In the genomic region with DNA sequence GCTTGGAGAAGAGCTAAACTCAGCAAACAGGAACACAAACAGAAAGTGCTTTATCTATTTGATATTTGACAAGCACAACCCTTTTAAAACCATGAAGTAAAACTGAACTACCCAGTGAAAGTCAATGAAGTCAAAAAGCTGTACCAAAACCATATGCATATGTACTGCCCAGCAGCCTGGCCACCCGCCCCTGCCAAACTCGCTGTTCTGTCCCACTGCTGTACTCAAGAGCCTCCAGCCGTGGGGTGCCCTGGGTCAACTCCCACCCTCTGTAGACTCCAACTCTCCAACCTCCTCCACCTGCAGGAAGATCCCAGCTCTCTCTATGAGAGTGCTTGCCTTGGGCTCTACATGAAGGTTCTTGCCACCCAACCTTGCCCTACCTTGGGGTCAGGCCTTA, we compare ENCODE assay signal across 24 cellular contexts.
DNase-seq lines count a peak whose midpoint lies in the region; FAIRE-seq and TF ChIP-seq lines count a peak whose summit lies in the region.
"Had no signal": no experiment of that assay in that cellular context is flagged by ENCODE, and none has a peak within 500 bp of the region (broad histone marks: within the 10 kb centered on the region; RNA-seq: fewer than 3 reads in every experiment).

No MANE protein-coding gene starts in this region.

- H3K36me3 ChIP-seq in Loucy (ENCODE audit: insufficient read depth, low read length) (no peaks in the 10 kb centered on the region), OCI-LY1 (ENCODE audit: insufficient read depth, low read length) (no peaks in the 10 kb centered on the region), neural progenitor cell (no peaks in the 10 kb centered on the region), right atrium auricular region (no peaks in the 10 kb centered on the region)
- H3K36me3 ChIP-seq: BE2C; BLaER1 treated with 17β-estradiol and CSF1 and Interleukin-3, amounts not matched to agents 10 nM and 100 nM had no signal

- DNase-seq in frontal cortex (ENCODE audit: low spot score in 2 of 2) (no peak), neural progenitor cell (ENCODE audit: low spot score) (no peak), T-helper 1 cell (no peak), right atrium auricular region (ENCODE audit: low spot score) (no peak)
- DNase-seq: 8988T; ACHN; AML-193; BE2C; CD4-positive, alpha-beta T cell; CD8-positive, alpha-beta memory T cell; DMS 273 treated with DMSO at 0.1 percent for 48 hours; DMS79; EL; GF-D8; H9 had no signal

- H3K9me2 ChIP-seq in Loucy (replicated peaks; ENCODE audit: low read depth, low read length) (no peaks in the 10 kb centered on the region), OCI-LY1 (ENCODE audit: low read depth, low read length) (no peaks in the 10 kb centered on the region)

- H3K9me3 Mint-ChIP-seq in nephron (no peaks in the 10 kb centered on the region), neural progenitor cell (no peaks in the 10 kb centered on the region)
- H3K9me3 Mint-ChIP-seq: CD4-positive, alpha-beta T cell; CD8-positive, alpha-beta memory T cell; GM23338; H9 had no signal

- H3K4me3 Mint-ChIP-seq in nephron: no peak overlapping the region
- no peak overlapping the region for H3K4me3 Mint-ChIP-seq in neural progenitor cell
- H3K4me3 Mint-ChIP-seq: CD14-positive monocyte; CD4-positive, alpha-beta T cell; CD8-positive, alpha-beta memory T cell; GM23338; H9 had no signal

- H3K27ac Mint-ChIP-seq in nephron: peak overlapping the region; percentile 80 to 85 (median 85)
- no peak overlapping the region for H3K27ac Mint-ChIP-seq in neural progenitor cell
- H3K27ac Mint-ChIP-seq: CD14-positive monocyte; CD4-positive, alpha-beta T cell; CD8-positive, alpha-beta memory T cell; GM23338; H9 had no signal

- no peaks in the 10 kb centered on the region for H4K20me1 ChIP-seq in Loucy (ENCODE audit: insufficient read depth, low read length, poor library complexity, severe bottlenecking)
- H4K20me1 ChIP-seq in OCI-LY1 (ENCODE audit: insufficient read depth, low read length): no peaks in the 10 kb centered on the region
- no peaks in the 10 kb centered on the region for H4K20me1 ChIP-seq in neural progenitor cell (ENCODE audit: low read depth)
- H4K20me1 ChIP-seq: BLaER1 treated with 17β-estradiol and CSF1 and Interleukin-3, amounts not matched to agents 10 nM and 100 nM had no signal

- H3K4me3 ChIP-seq in Loucy (ENCODE audit: low read length, poor library complexity, severe bottlenecking) (no peak overlapping the region), OCI-LY1 (ENCODE audit: low read depth, low read length, poor library complexity, severe bottlenecking) (no peak overlapping the region), neural progenitor cell (no peak overlapping the region), right atrium auricular region (no peak overlapping the region)
- H3K4me3 ChIP-seq: A549; BLaER1 treated with 17β-estradiol and CSF1 and Interleukin-3, amounts not matched to agents 10 nM and 100 nM; GM23338 had no signal

- H3K27ac ChIP-seq in OCI-LY1 (ENCODE audit: low read depth, low read length, poor library complexity, severe bottlenecking) (no peak overlapping the region), neural progenitor cell (no peak overlapping the region), right atrium auricular region (no peak overlapping the region)
- H3K27ac ChIP-seq: A549; BLaER1 treated with 17β-estradiol and CSF1 and Interleukin-3, amounts not matched to agents 10 nM and 100 nM had no signal

- no peaks in the 10 kb centered on the region for H3K27me3 ChIP-seq in Loucy (ENCODE audit: insufficient read depth, low read length, poor library complexity, severe bottlenecking)
- no peaks in the 10 kb centered on the region; the same call in 1 of the 2 replicates for H3K27me3 ChIP-seq in OCI-LY1 (ENCODE audit: insufficient read depth, low read length)
- H3K27me3 ChIP-seq in neural progenitor cell: no peaks in the 10 kb centered on the region
- H3K27me3 ChIP-seq in right atrium auricular region: no peaks in the 10 kb centered on the region
- H3K27me3 ChIP-seq: BE2C; BLaER1 treated with 17β-estradiol and CSF1 and Interleukin-3, amounts not matched to agents 10 nM and 100 nM had no signal

- H3K4me1 ChIP-seq in Loucy (ENCODE audit: insufficient read depth, low read length, poor library complexity, severe bottlenecking) (peaks cover 25% of the 10 kb centered on the region), OCI-LY1 (ENCODE audit: insufficient read depth, low read length, severe bottlenecking) (peaks cover 5% of the 10 kb centered on the region), neural progenitor cell (peaks cover 27% of the 10 kb centered on the region), right atrium auricular region (no peaks in the 10 kb centered on the region)
- H3K4me1 ChIP-seq: A549, BE2C had no signal

- H3K9me3 ChIP-seq in Loucy (ENCODE audit: insufficient read depth, low read depth, low read length): no peaks in the 10 kb centered on the region
- H3K9me3 ChIP-seq in OCI-LY1 (ENCODE audit: low read length): no peaks in the 10 kb centered on the region
- H3K9me3 ChIP-seq in neural progenitor cell (ENCODE audit: low read depth): no peaks in the 10 kb centered on the region
- no peaks in the 10 kb centered on the region for H3K9me3 ChIP-seq in right atrium auricular region
- H3K9me3 ChIP-seq: A549; BE2C; BLaER1 treated with 17β-estradiol and CSF1 and Interleukin-3, amounts not matched to agents 10 nM and 100 nM had no signal

- H2AFZ ChIP-seq in Loucy (ENCODE audit: low read length) (peak overlapping the region; percentile 13; the same call in 1 of the 2 replicates), OCI-LY1 (ENCODE audit: low read length) (0 out of 2 replicates have a peak overlapping the region, but pooled peaks have one; percentile 36), neural progenitor cell (replicated peaks) (no peak overlapping the region)
- H2AFZ ChIP-seq: GM23338 had no signal

- H3K4me1 Mint-ChIP-seq in nephron: peaks cover 43% of the 10 kb centered on the region
- peaks cover 45% of the 10 kb centered on the region for H3K4me1 Mint-ChIP-seq in neural progenitor cell
- H3K4me1 Mint-ChIP-seq: CD14-positive monocyte had no signal

- no peak overlapping the region for H3K4me2 ChIP-seq in Loucy (ENCODE audit: low read depth, low read length, poor library complexity, severe bottlenecking)
- no peak overlapping the region for H3K4me2 ChIP-seq in OCI-LY1 (ENCODE audit: low read length)
- H3K4me2 ChIP-seq in neural progenitor cell: no peak overlapping the region
- H3K4me2 ChIP-seq: A549; BLaER1 treated with 17β-estradiol and CSF1 and Interleukin-3, amounts not matched to agents 10 nM and 100 nM; GM23338 had no signal

- no peaks in the 10 kb centered on the region for H3K27me3 Mint-ChIP-seq in nephron (ENCODE audit: low read depth)
- H3K27me3 Mint-ChIP-seq in neural progenitor cell (ENCODE audit: insufficient read depth, low read depth): peaks cover 7% of the 10 kb centered on the region

- no peaks in the 10 kb centered on the region for H3K79me2 ChIP-seq in Loucy (ENCODE audit: insufficient read depth, low read length)
- no peaks in the 10 kb centered on the region for H3K79me2 ChIP-seq in OCI-LY1 (ENCODE audit: insufficient read depth, low read length)
- H3K79me2 ChIP-seq in neural progenitor cell (ENCODE audit: low read depth): no peaks in the 10 kb centered on the region

- FAIRE-seq in frontal cortex (lab: Jason Lieb, UNC): no peak
- FAIRE-seq: A549, D721Med, GM18507 had no signal

- H3F3A ChIP-seq in Loucy (ENCODE audit: low read depth): no peaks in the 10 kb centered on the region
- no peaks in the 10 kb centered on the region for H3F3A ChIP-seq in OCI-LY1 (ENCODE audit: insufficient read depth, low read length)
- H3F3A ChIP-seq in neural progenitor cell (ENCODE audit: low read depth): peaks cover 9% of the 10 kb centered on the region

- TF ChIP-seq CTCF in Loucy (conservative IDR thresholded peaks at IDR 0.05; ENCODE audit: low read length) (no peak), OCI-LY1 (IDR thresholded peaks at IDR 0.05; ENCODE audit: low read length) (no peak), nephron (IDR thresholded peaks at IDR 0.05; ENCODE audit: unreplicated experiment in 3 of 3) (no peak), neural progenitor cell (IDR thresholded peaks at IDR 0.05) (no peak), right atrium auricular region (IDR thresholded peaks at IDR 0.05) (no peak)

- H3K9ac ChIP-seq in Loucy (ENCODE audit: low read depth, low read length, poor library complexity, severe bottlenecking): no peak overlapping the region
- H3K9ac ChIP-seq in OCI-LY1 (ENCODE audit: low read length): no peak overlapping the region
- H3K9ac ChIP-seq in neural progenitor cell: no peak overlapping the region
- H3K9ac ChIP-seq: BLaER1 treated with 17β-estradiol and CSF1 and Interleukin-3, amounts not matched to agents 10 nM and 100 nM had no signal

- H3K36me3 Mint-ChIP-seq in nephron (ENCODE audit: low read depth) (peaks cover 8% of the 10 kb centered on the region), neural progenitor cell (no peaks in the 10 kb centered on the region)
- H3K36me3 Mint-ChIP-seq: CD14-positive monocyte; CD8-positive, alpha-beta memory T cell had no signal
